1 cellular context compared by ENCODE assay signal in the genomic region with DNA sequence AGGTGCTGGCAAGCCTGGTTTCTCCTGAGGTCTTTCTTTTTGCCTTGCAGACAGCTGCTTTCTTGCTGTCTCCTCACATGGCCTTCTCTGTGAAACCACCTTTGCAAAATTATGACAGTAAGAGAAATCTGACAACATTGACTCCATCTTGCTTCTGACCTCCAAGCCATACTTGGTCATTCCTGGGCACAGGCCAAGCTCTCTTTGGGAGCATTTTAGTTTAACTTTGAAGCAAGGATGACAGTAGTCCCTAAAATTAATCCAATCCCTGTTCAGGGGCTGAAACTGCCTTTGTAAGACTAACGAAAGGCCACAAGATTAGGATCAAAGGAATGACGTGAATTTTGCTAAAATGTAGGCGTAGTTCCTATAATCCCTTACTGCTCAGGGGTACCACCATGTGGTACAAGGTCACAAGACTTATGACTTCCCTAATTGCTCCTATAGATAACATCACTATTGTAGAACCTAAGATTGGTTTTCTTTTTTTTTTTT.
TF ChIP-seq lines count a peak whose summit lies in the region.

No MANE protein-coding gene starts in this region.

TF ChIP-seq in K562, 482 proteins besides CTCF, POLR2A, EP300 and RAD21 (continued from another document):
- TF ChIP-seq, protein P1, sequence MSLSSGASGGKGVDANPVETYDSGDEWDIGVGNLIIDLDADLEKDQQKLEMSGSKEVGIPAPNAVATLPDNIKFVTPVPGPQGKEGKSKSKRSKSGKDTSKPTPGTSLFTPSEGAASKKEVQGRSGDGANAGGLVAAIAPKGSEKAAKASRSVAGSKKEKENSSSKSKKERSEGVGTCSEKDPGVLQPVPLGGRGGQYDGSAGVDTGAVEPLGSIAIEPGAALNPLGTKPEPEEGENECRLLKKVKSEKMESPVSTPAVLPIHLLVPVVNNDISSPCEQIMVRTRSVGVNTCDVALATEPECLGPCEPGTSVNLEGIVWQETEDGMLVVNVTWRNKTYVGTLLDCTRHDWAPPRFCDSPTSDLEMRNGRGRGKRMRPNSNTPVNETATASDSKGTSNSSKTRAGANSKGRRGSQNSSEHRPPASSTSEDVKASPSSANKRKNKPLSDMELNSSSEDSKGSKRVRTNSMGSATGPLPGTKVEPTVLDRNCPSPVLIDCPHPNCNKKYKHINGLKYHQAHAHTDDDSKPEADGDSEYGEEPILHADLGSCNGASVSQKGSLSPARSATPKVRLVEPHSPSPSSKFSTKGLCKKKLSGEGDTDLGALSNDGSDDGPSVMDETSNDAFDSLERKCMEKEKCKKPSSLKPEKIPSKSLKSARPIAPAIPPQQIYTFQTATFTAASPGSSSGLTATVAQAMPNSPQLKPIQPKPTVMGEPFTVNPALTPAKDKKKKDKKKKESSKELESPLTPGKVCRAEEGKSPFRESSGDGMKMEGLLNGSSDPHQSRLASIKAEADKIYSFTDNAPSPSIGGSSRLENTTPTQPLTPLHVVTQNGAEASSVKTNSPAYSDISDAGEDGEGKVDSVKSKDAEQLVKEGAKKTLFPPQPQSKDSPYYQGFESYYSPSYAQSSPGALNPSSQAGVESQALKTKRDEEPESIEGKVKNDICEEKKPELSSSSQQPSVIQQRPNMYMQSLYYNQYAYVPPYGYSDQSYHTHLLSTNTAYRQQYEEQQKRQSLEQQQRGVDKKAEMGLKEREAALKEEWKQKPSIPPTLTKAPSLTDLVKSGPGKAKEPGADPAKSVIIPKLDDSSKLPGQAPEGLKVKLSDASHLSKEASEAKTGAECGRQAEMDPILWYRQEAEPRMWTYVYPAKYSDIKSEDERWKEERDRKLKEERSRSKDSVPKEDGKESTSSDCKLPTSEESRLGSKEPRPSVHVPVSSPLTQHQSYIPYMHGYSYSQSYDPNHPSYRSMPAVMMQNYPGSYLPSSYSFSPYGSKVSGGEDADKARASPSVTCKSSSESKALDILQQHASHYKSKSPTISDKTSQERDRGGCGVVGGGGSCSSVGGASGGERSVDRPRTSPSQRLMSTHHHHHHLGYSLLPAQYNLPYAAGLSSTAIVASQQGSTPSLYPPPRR (CRISPR knock-in tag; IDR thresholded peaks at IDR 0.05; ENCODE audit: borderline replicate concordance) = no peak
- TF ChIP-seq JUNB (CRISPR knock-in tag; conservative IDR thresholded peaks at IDR 0.05) = no peak
- TF ChIP-seq SMAD1 (IDR thresholded peaks at IDR 0.05; ENCODE audit: low read depth, low read length, partially characterized antibody) = no peak
- no peak for TF ChIP-seq CHCHD3 (CRISPR knock-in tag; IDR thresholded peaks at IDR 0.05)
- no peak for TF ChIP-seq PRPF4 (IDR thresholded peaks at IDR 0.05; ENCODE audit: insufficient read depth, low read depth, low read length, poor library complexity, severe bottlenecking)
- TF ChIP-seq RBM39 (optimal IDR thresholded peaks at IDR 0.05; ENCODE audit: low read depth, low read length) = no peak
- TF ChIP-seq, protein P2, sequence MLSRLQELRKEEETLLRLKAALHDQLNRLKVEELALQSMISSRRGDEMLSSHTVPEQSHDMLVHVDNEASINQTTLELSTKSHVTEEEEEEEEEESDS (CRISPR knock-in tag; IDR thresholded peaks at IDR 0.05) = no peak
- TF ChIP-seq NFYB (IDR thresholded peaks at IDR 0.05; ENCODE audit: extremely low read depth, insufficient read length) = no peak
- TF ChIP-seq MCM2 (IDR thresholded peaks at IDR 0.05; ENCODE audit: low read depth) = no peak
- TF ChIP-seq CCNT2 (IDR thresholded peaks at IDR 0.05; ENCODE audit: borderline replicate concordance, extremely low read depth, insufficient read length, low read depth, low read length) = no peak
